Comparison of ENCODE assay signal across 18 cellular contexts in genomic region chr9:134381262-134381661, GRCh38. TPM values are rescaled to one million over a fixed set of nuclear protein-coding genes. Genes with fewer than 3 reads are reported as not detected.
A peak's percentile ranks its signal among the peaks of the same experiment; 100 is the strongest.
DNase-seq lines count a peak whose midpoint lies in the region; ATAC-seq, FAIRE-seq and TF ChIP-seq lines count a peak whose summit lies in the region.
"Had no signal": no experiment of that assay in that cellular context is flagged by ENCODE, and none has a peak within 500 bp of the region (broad histone marks: within the 10 kb centered on the region; RNA-seq: fewer than 3 reads in every experiment).

No MANE protein-coding gene starts in this region.

- H2AK5ac ChIP-seq in H1 (ENCODE audit: low read depth, low read length): no peak overlapping the region

- H2BK15ac ChIP-seq in H1 (ENCODE audit: low read length): no peak overlapping the region

- POLR2A ChIA-PET in A549 (lab: Yijun Ruan, JAX) (no interaction called here), HEK293 (lab: Yijun Ruan, JAX) (no interaction called here), H1 (lab: Charles Lee; ENCODE audit: partially characterized antibody) (interaction anchor here (0.8 kb wide), 2 partner anchors 56 to 161 kb away, joined by 3 read pairs; no protein-coding TSS in a partner anchor)

- no peak overlapping the region for H2BK5ac ChIP-seq in H1 (ENCODE audit: low read depth, low read length)

- H4K8ac ChIP-seq in H1 (ENCODE audit: extremely low read depth, insufficient read depth, low read length): peak overlapping the region; percentile 43

- H3K56ac ChIP-seq in H1 (replicated peaks; ENCODE audit: insufficient read length, low read depth, low read length): no peak overlapping the region

- H3K79me1 ChIP-seq in H1 (ENCODE audit: low read depth, low read length): peaks cover 27% of the 10 kb centered on the region

- H3K36me3 Mint-ChIP-seq in neural progenitor cell: no peaks in the 10 kb centered on the region
- H3K36me3 Mint-ChIP-seq: activated naive CD4-positive, alpha-beta T cell treated with anti-CD3 and anti-CD28 coated beads, Interleukin-2, amount 50 U/mL, for 72 hours had no signal

- no peaks in the 10 kb centered on the region for H3F3A ChIP-seq in neural progenitor cell (ENCODE audit: low read depth)

- H3K9me3 Mint-ChIP-seq in neural progenitor cell: no peaks in the 10 kb centered on the region
- H3K9me3 Mint-ChIP-seq: activated CD4-positive, alpha-beta T cell treated with anti-CD3 and anti-CD28 coated beads, Interleukin-2, amount 10 ng/mL, durations not matched to agents 7 days and 5 days; activated naive CD4-positive, alpha-beta T cell treated with anti-CD3 and anti-CD28 coated beads, Interleukin-2, amount 50 U/mL, for 72 hours; stimulated activated naive B cell treated with anti-CD40 and anti-IgM and Interleukin-4, amounts not matched to agents 10 μg/mL and 1 μg/mL and 100 μg/mL, for 72 hours had no signal

- no peak overlapping the region for H3K9ac ChIP-seq in H1 (replicated peaks in 1 of 4; ENCODE audit: extremely low read depth in 1 of 4, low read depth in 3 of 4, low read length in 3 of 4)
- no peak overlapping the region for H3K9ac ChIP-seq in neural progenitor cell

- H3K27ac ChIP-seq in A549 (peak overlapping the region; percentile 93 to 97), HEK293 (ENCODE audit: extremely low read depth, low read depth, low read length) (no peak overlapping the region), H1 (ENCODE audit: low read depth, low read length) (no peak overlapping the region), neural progenitor cell (no peak overlapping the region)
- H3K27ac ChIP-seq: uterus had no signal

- H4K20me1 ChIP-seq in H1 (replicated peaks in 1 of 2; ENCODE audit: control insufficient read depth in 1 of 2, insufficient read depth in 2 of 2, low read length in 2 of 2): peaks cover 14 to 31% of the 10 kb centered on the region in 2 experiments
- H4K20me1 ChIP-seq in neural progenitor cell (ENCODE audit: low read depth): peaks cover 100% of the 10 kb centered on the region

- no peak overlapping the region for H2BK120ac ChIP-seq in H1 (replicated peaks; ENCODE audit: low read depth, low read length)

- TF ChIP-seq EP300 in A549 (IDR thresholded peaks at IDR 0.05) (no peak), H1 (IDR thresholded peaks at IDR 0.05; ENCODE audit: borderline replicate concordance in 1 of 2, low read depth in 2 of 2, low read length in 2 of 2) (no peak)

- TF ChIP-seq POLR2A in A549 (IDR thresholded peaks at IDR 0.05; ENCODE audit: low read length): no peak
- no peak for TF ChIP-seq POLR2A in H1 (IDR thresholded peaks at IDR 0.05; ENCODE audit: control extremely low read depth in 1 of 2, low read depth in 2 of 2, low read length in 2 of 2)

- H2AFZ ChIP-seq in H1 (ENCODE audit: low read length) (no peak overlapping the region), neural progenitor cell (replicated peaks) (no peak overlapping the region)

- TF ChIP-seq RAD21 in A549 (conservative IDR thresholded peaks at IDR 0.05 in 1 of 2, IDR thresholded peaks at IDR 0.05 in 1 of 2): no peak
- TF ChIP-seq RAD21 in H1 (IDR thresholded peaks at IDR 0.05 in 1 of 2, conservative IDR thresholded peaks at IDR 0.05 in 1 of 2; ENCODE audit: low read depth in 2 of 2, low read length in 2 of 2): no peak

- no peak for DNase-seq in A549 (ENCODE audit: low read depth in 1 of 2, low spot score in 1 of 2)
- no peak for DNase-seq in H1 (ENCODE audit: low read depth in 1 of 2, low spot score in 2 of 2)
- DNase-seq in neural progenitor cell (ENCODE audit: low spot score): no peak
- no peak for DNase-seq in NCI-H187 treated with DMSO at 0.1 percent for 48 hours (lab: John Stamatoyannopoulos, UW)
- DNase-seq in retina: no peak
- DNase-seq: kidney glomerular epithelial cell; NCI-H2081; NCI-H510A; posterior cingulate gyrus; stimulated activated naive B cell treated with anti-CD40 and anti-IgM and Interleukin-4, amounts not matched to agents 10 μg/mL and 1 μg/mL and 100 μg/mL, for 72 hours; uterus had no signal

- H3K4me3 Mint-ChIP-seq in neural progenitor cell: peak overlapping the region; percentile 60
- H3K4me3 Mint-ChIP-seq: activated CD4-positive, alpha-beta T cell treated with anti-CD3 and anti-CD28 coated beads, Interleukin-2, amount 10 ng/mL, durations not matched to agents 7 days and 5 days; stimulated activated naive B cell treated with anti-CD40 and anti-IgM and Interleukin-4, amounts not matched to agents 10 μg/mL and 1 μg/mL and 100 μg/mL, for 72 hours had no signal

- no peak overlapping the region for H3K4ac ChIP-seq in H1 (replicated peaks; ENCODE audit: insufficient read length, low read depth, low read length)

- H3K23ac ChIP-seq in H1 (ENCODE audit: insufficient read length): no peak overlapping the region

- H3K4me3 ChIP-seq in A549 (no peak overlapping the region), HEK293 (ENCODE audit: low read depth, low read length) (no peak overlapping the region), H1 (ENCODE audit: extremely low read depth in 1 of 4, insufficient read depth in 2 of 4, low read depth in 3 of 4, low read length in 4 of 4) (no peak overlapping the region), neural progenitor cell (no peak overlapping the region)
- H3K4me3 ChIP-seq: mucosa of descending colon, uterus had no signal

- peak overlapping the region; percentile 86; the same call in 2 of the 3 replicates for H3K4me2 ChIP-seq in A549
- H3K4me2 ChIP-seq in H1 (ENCODE audit: insufficient read depth in 1 of 2, low read depth in 2 of 2, low read length in 2 of 2): no peak overlapping the region
- no peak overlapping the region for H3K4me2 ChIP-seq in neural progenitor cell

- H3K14ac ChIP-seq in H1 (ENCODE audit: insufficient read length): no peak overlapping the region

- H3K23me2 ChIP-seq in H1 (ENCODE audit: low read depth, low read length): no peaks in the 10 kb centered on the region

- no peak overlapping the region for H4K91ac ChIP-seq in H1 (replicated peaks; ENCODE audit: insufficient read length, low read length)

- H3K4me1 ChIP-seq in A549: peaks cover 95% of the 10 kb centered on the region
- peaks cover 4% of the 10 kb centered on the region; the same call in 1 of the 2 replicates for H3K4me1 ChIP-seq in HEK293 (ENCODE audit: control insufficient read depth, insufficient read depth, low read length)
- peaks cover 0 to 10% (median 4%) of the 10 kb centered on the region in 4 experiments; a peak in 5 of 7 replicates for H3K4me1 ChIP-seq in H1 (replicated peaks in 1 of 4; ENCODE audit: control insufficient read depth in 3 of 4, insufficient read depth in 4 of 4, low read length in 3 of 4)
- H3K4me1 ChIP-seq in neural progenitor cell: peaks cover 25% of the 10 kb centered on the region

- H3K4me1 Mint-ChIP-seq in neural progenitor cell: peaks cover 20% of the 10 kb centered on the region

- no peaks in the 10 kb centered on the region for H3K36me3 ChIP-seq in HEK293 (ENCODE audit: control insufficient read depth in 2 of 2, insufficient read depth in 1 of 2, low read length in 2 of 2)
- no peaks in the 10 kb centered on the region for H3K36me3 ChIP-seq in H1 (ENCODE audit: control insufficient read depth in 2 of 4, insufficient read depth in 4 of 4, low read length in 3 of 4)
- H3K36me3 ChIP-seq in neural progenitor cell: no peaks in the 10 kb centered on the region
- H3K36me3 ChIP-seq: uterus had no signal

- CTCF ChIA-PET in A549 (lab: Yijun Ruan, JAX): interaction anchor here (1.0 to 5.0 kb wide), 7 partner anchors 12 to 211 kb away, joined by 3 to 24 read pairs (median 6); no protein-coding TSS in a partner anchor
- CTCF ChIA-PET in HEK293 (lab: Yijun Ruan, JAX): no interaction called here
- CTCF ChIA-PET in H1 (lab: Charles Lee; ENCODE audit: partially characterized antibody): interaction anchor here (1.0 to 2.8 kb wide), 7 partner anchors 8 to 206 kb away, joined by 3 to 8 read pairs (median 3); no protein-coding TSS in a partner anchor

- TF ChIP-seq CTCF in A549 (IDR thresholded peaks at IDR 0.05): no peak
- no peak for TF ChIP-seq CTCF in HEK293 (tag by site-specific recombination; IDR thresholded peaks at IDR 0.05)
- TF ChIP-seq CTCF in H1 (IDR thresholded peaks at IDR 0.05; ENCODE audit: control extremely low read depth in 1 of 3, insufficient read depth in 1 of 3, low read depth in 1 of 3, low read length in 3 of 3): no peak
- no peak for TF ChIP-seq CTCF in neural progenitor cell (IDR thresholded peaks at IDR 0.05)

- H3K27me3 Mint-ChIP-seq in neural progenitor cell (ENCODE audit: insufficient read depth, low read depth): peaks cover 2% of the 10 kb centered on the region
- H3K27me3 Mint-ChIP-seq: activated CD4-positive, alpha-beta T cell treated with anti-CD3 and anti-CD28 coated beads, Interleukin-2, amount 10 ng/mL, durations not matched to agents 7 days and 5 days had no signal

- H3K9me3 ChIP-seq in A549: no peaks in the 10 kb centered on the region
- H3K9me3 ChIP-seq in HEK293 (ENCODE audit: control insufficient read depth, insufficient read depth, low read depth, low read length): no peaks in the 10 kb centered on the region
- no peaks in the 10 kb centered on the region for H3K9me3 ChIP-seq in H1 (ENCODE audit: insufficient read depth in 2 of 2, low read depth in 1 of 2, low read length in 1 of 2)
- no peaks in the 10 kb centered on the region for H3K9me3 ChIP-seq in neural progenitor cell (ENCODE audit: low read depth)
- H3K9me3 ChIP-seq: mucosa of descending colon, uterus had no signal

- H3K27me3 ChIP-seq in H1 (replicated peaks in 1 of 4; ENCODE audit: control insufficient read depth in 3 of 4, extremely low read depth in 1 of 4, insufficient read depth in 3 of 4, low read length in 3 of 4) (no peaks in the 10 kb centered on the region), neural progenitor cell (no peaks in the 10 kb centered on the region)
- H3K27me3 ChIP-seq: uterus had no signal

- no peak overlapping the region for H2BK12ac ChIP-seq in H1 (ENCODE audit: low read depth, low read length)

- 97% methylated on average over 7 of the region's 7 CpGs for WGBS in A549 (ENCODE audit: missing lambda C conversion rate)
- WGBS in H1 (ENCODE audit: extremely low coverage in 1 of 2, insufficient coverage in 1 of 2, insufficient read length in 1 of 2, insufficient replicate concordance in 2 of 2, low coverage in 1 of 2, low lambda C conversion rate in 2 of 2, missing lambda C conversion rate in 1 of 2), 2 experiments: 90% methylated on average over 5 of the region's 7 CpGs; no CpG with 5 or more reads in 1 of the 2 experiments

- peak overlapping the region; percentile 46 for H3K27ac Mint-ChIP-seq in neural progenitor cell
- H3K27ac Mint-ChIP-seq: stimulated activated naive B cell treated with anti-CD40 and anti-IgM and Interleukin-4, amounts not matched to agents 10 μg/mL and 1 μg/mL and 100 μg/mL, for 72 hours had no signal

- FAIRE-seq in A549 (lab: Jason Lieb, UNC) (no peak), H1 (lab: Jason Lieb, UNC) (no peak)
- FAIRE-seq: GM12891 had no signal

- peaks cover 0 to 27% of the 10 kb centered on the region in 2 experiments; a peak in 2 of 4 replicates for H3K79me2 ChIP-seq in H1 (ENCODE audit: control insufficient read depth in 1 of 2, insufficient read depth in 2 of 2, low read length in 2 of 2)
- H3K79me2 ChIP-seq in neural progenitor cell (ENCODE audit: low read depth): peaks cover 97% of the 10 kb centered on the region

- no peak overlapping the region for H3K18ac ChIP-seq in H1 (ENCODE audit: extremely low read depth, low read length)

- H4K5ac ChIP-seq in H1 (ENCODE audit: insufficient read length, low read depth, low read length): no peak overlapping the region

- no peak overlapping the region for H2BK20ac ChIP-seq in H1 (ENCODE audit: low read length)

- ATAC-seq in A549 (no peak), GM18519 (IDR thresholded peaks at IDR 0.05; ENCODE audit: low FRiP score, unreplicated experiment) (no peak), GM19023 (IDR thresholded peaks at IDR 0.05; ENCODE audit: unreplicated experiment) (no peak)

RNA-seq across cellular contexts. Expression of gene RXRA, which starts 55.0 kb away (rescaled TPM):
- polyA plus RNA-seq in A549 (2011; rRNA removed) (6.6 and 10.2 TPM in 2 replicates), A549 (2017; fragmentation: RNase III; extraction: RNeasy Plus Mini Kit Qiagen cat#74134 plus additional on column Dnase treatment) (22.0 to 23.9 TPM (median 22.5 TPM) in 3 replicates), H1 (2011; rRNA removed) (9.8 and 21.0 TPM in 2 replicates)
- 16.7 and 21.8 TPM in 2 replicates for polyA plus RNA-seq in A549 (2012; cell fraction: cytosol; rRNA removed)
- 25.5 and 28.7 TPM in 2 replicates for polyA plus RNA-seq in A549 (2012; cell fraction: nucleus; rRNA removed)
- 8.2 and 12.5 TPM in 2 replicates for polyA minus RNA-seq in A549 (2011; rRNA and poly(A)+ RNA removed)
- 28.1 and 29.4 TPM in 2 replicates for total RNA-seq in H1 (2021; fragmentation: NEBNext Ultra II Directional; extraction: Animal tissue kit (Norgen Biotek cat#: 25700))
- polyA plus RNA-seq in H1 (2011; cell fraction: cytosol; rRNA removed): 14.3 TPM
- 27.1 TPM for polyA plus RNA-seq in H1 (2011; cell fraction: nucleus; rRNA removed)
- polyA plus RNA-seq in H1 (2012, experiment 1 of 2): 14.2 to 23.4 TPM (median 21.5 TPM) in 4 replicates
- 17.1 TPM for polyA plus RNA-seq in H1 (2012, experiment 2 of 2)
- 14.4 TPM for polyA plus RNA-seq in H1 (2013, experiment 1 of 2)
- polyA plus RNA-seq in H1 (2013, experiment 2 of 2): 14.7 TPM
- polyA minus RNA-seq in H1 (2011; rRNA and poly(A)+ RNA removed): 9.7 and 12.2 TPM in 2 replicates
- polyA minus RNA-seq in H1 (2011; cell fraction: cytosol; rRNA and poly(A)+ RNA removed): 14.5 TPM
- 13.4 TPM for polyA minus RNA-seq in H1 (2011; cell fraction: nucleus; rRNA and poly(A)+ RNA removed)
- total RNA-seq in neural progenitor cell (ENCODE audit: low replicate concordance): 11.6 and 25.5 TPM in 2 replicates

Comparison
In these comparisons a context has a peak if more than half of its experiments do, and no peak if none do; other contexts are left out.
1. H3K27ac ChIP-seq: peak in A549 (2 of 2); none in HEK293 (single experiment), H1 (single experiment) and neural progenitor cell (single experiment).